ENCODE assay signal across 8 cellular contexts in genomic region chr1:151992345-151993083, GRCh38. TPM values are rescaled to one million over a fixed set of nuclear protein-coding genes. Genes with fewer than 3 reads are reported as not detected.
DNase-seq lines count a peak whose midpoint lies in the region; ATAC-seq and TF ChIP-seq lines count a peak whose summit lies in the region.

No MANE protein-coding gene starts in this region.

- H3K4me3 Mint-ChIP-seq in Caco-2 (ENCODE audit: unreplicated experiment) = peak overlapping the region; percentile 88

- POLR2A ChIA-PET in Caco-2 (lab: Charles Lee) = interaction anchor here (0.6 to 3.4 kb wide), 11 partner anchors 9 to 212 kb away, joined by 3 to 56 read pairs (median 6); partner anchors contain the start of gene THEM4

- H3K9me3 ChIP-seq in Caco-2 (no peaks in the 10 kb centered on the region), mucosa of rectum (ENCODE audit: control insufficient read depth in 2 of 2, low read length in 2 of 2) (no peaks in the 10 kb centered on the region), vagina (no peaks in the 10 kb centered on the region)

- no peaks in the 10 kb centered on the region for H3K9me3 Mint-ChIP-seq in Caco-2 (ENCODE audit: unreplicated experiment)

- peak overlapping the region; percentile 99 for H3K27ac Mint-ChIP-seq in Caco-2 (ENCODE audit: unreplicated experiment)

- intact Hi-C loops in Caco-2 (cut with micrococcal nuclease; ENCODE audit: unreplicated experiment) (loop anchor here (1.0 to 5.0 kb wide), 3 partner anchors 9 to 795 kb away; partner anchors contain the start of gene PIP5K1A), vagina (cut with DNase I) (no loop called here)

- CTCF ChIA-PET in Caco-2 (lab: Charles Lee) = interaction anchor here (0.6 to 2.8 kb wide), 7 partner anchors 9 to 56 kb away, joined by 3 to 16 read pairs (median 4); no protein-coding TSS in a partner anchor

- no peak for ATAC-seq in HG03095 (IDR thresholded peaks at IDR 0.05; ENCODE audit: unreplicated experiment)
- no peak for ATAC-seq in GM21447 (IDR thresholded peaks at IDR 0.05; ENCODE audit: unreplicated experiment)

- TF ChIP-seq POLR2A in erythroblast (IDR thresholded peaks at IDR 0.05; ENCODE audit: low read length) (no peak), vagina (IDR thresholded peaks at IDR 0.05) (peak in 1 of 2 donors; percentile 61)

- peaks cover 39% of the 10 kb centered on the region for H3K4me1 Mint-ChIP-seq in Caco-2 (ENCODE audit: low read depth, unreplicated experiment)

- DNase-seq in Caco-2 (peak; percentile 89 to 95), LoVo (ENCODE audit: low spot score) (peak; percentile 97), erythroblast (lab: John Stamatoyannopoulos, UW) (peak; percentile 71 to 79), vagina (ENCODE audit: extremely low spot score in 2 of 2) (peak in 1 of 2 donors; percentile 96)

- H3K4me1 ChIP-seq in Caco-2 (peaks cover 56% of the 10 kb centered on the region), mucosa of rectum (ENCODE audit: control insufficient read depth in 2 of 2, insufficient read depth in 2 of 2, low read length in 2 of 2) (peaks cover 57 to 60% of the 10 kb centered on the region in 2 donors), vagina (peaks cover 68% of the 10 kb centered on the region)

- no TSS peak for BruUV-seq in Caco-2 (replicated peaks; lab: Mats Ljungman, UMichigan)

- H3K9ac ChIP-seq in mucosa of rectum (ENCODE audit: low read depth in 1 of 2, low read length in 2 of 2) = peak overlapping the region; percentile 95 to 99

- peak overlapping the region; percentile 88 for H3K4me3 ChIP-seq in Caco-2 (ENCODE audit: low read depth, low read length)
- peak overlapping the region; percentile 98 for H3K4me3 ChIP-seq in WI38 (ENCODE audit: low read depth, low read length)
- H3K4me3 ChIP-seq in mucosa of rectum (ENCODE audit: low read length in 2 of 2) = peak overlapping the region; percentile 91 to 98
- H3K4me3 ChIP-seq in vagina = peak overlapping the region; percentile 83 to 98

- TF ChIP-seq CTCF in Caco-2 (IDR thresholded peaks at IDR 0.05; ENCODE audit: insufficient read depth in 1 of 2, low read depth in 1 of 2, low read length in 1 of 2, severe bottlenecking in 1 of 2, unreplicated experiment in 1 of 2) (no peak), WI38 (IDR thresholded peaks at IDR 0.05; ENCODE audit: low read depth, low read length) (no peak), vagina (IDR thresholded peaks at IDR 0.05) (no peak)

- H3K27me3 Mint-ChIP-seq in Caco-2 (ENCODE audit: insufficient read depth, unreplicated experiment) = no peaks in the 10 kb centered on the region

- H3K36me3 Mint-ChIP-seq in Caco-2 (ENCODE audit: insufficient read depth, unreplicated experiment) = peaks cover 79% of the 10 kb centered on the region

- H3K36me3 ChIP-seq in Caco-2 (ENCODE audit: control insufficient read depth, insufficient read depth, low read length) (peaks cover 7% of the 10 kb centered on the region), mucosa of rectum (ENCODE audit: control insufficient read depth in 2 of 2, insufficient read depth in 2 of 2, low read length in 2 of 2) (peaks cover 2 to 4% of the 10 kb centered on the region in 2 donors), vagina (no peaks in the 10 kb centered on the region)

- H3K27ac ChIP-seq in mucosa of rectum (ENCODE audit: low read depth in 2 of 2, low read length in 2 of 2) = peak overlapping the region; percentile 99
- peak overlapping the region; percentile 97 for H3K27ac ChIP-seq in vagina

- H3K27me3 ChIP-seq in Caco-2 (replicated peaks; ENCODE audit: control insufficient read depth, insufficient read depth, low read length) (no peaks in the 10 kb centered on the region), mucosa of rectum (ENCODE audit: control insufficient read depth in 2 of 2, insufficient read depth in 2 of 2, low read length in 2 of 2) (no peaks in the 10 kb centered on the region), vagina (no peaks in the 10 kb centered on the region)

RNA-seq across cellular contexts. Expression of gene S100A10, which starts 1.1 kb away (rescaled TPM):
- 2,143 and 2,154 TPM in 2 replicates for total RNA-seq in Caco-2 (2022)
- total RNA-seq in vagina = 176 TPM

RNA-seq across cellular contexts. Expression of gene S100A11, which starts 44.3 kb away (rescaled TPM):
- total RNA-seq in Caco-2 (2022) (364 and 408 TPM in 2 replicates), vagina (559 TPM)

Comparison
In these comparisons a context has a peak if more than half of its experiments do, and no peak if none do; other contexts are left out.
1. RNA of gene S100A10, which starts 1.1 kb away (total RNA-seq): 2,143 to 2,154 TPM in Caco-2; 176 TPM in vagina (single experiment); every median in the first group is over 10 times any median in the second.
2. Peak in every context shown above with its lines, with median percentiles within 50 percentile points of each other: H3K4me3 ChIP-seq.